In genomic region chr7:76106130-76106529, GRCh38 we compare ENCODE assay signal across 8 cellular contexts. TPM values are rescaled to one million over a fixed set of nuclear protein-coding genes. Genes with fewer than 3 reads are reported as not detected.
DNase-seq lines count a peak whose midpoint lies in the region; ATAC-seq and TF ChIP-seq lines count a peak whose summit lies in the region.
"Not testable (repeated sequence)": the region's sequence is repeated elsewhere in the genome, so short reads cannot be mapped to it uniquely, and the experiment has no call there.

No MANE protein-coding gene starts in this region.

- TF ChIP-seq CTCF in HEK293 (tag by site-specific recombination; IDR thresholded peaks at IDR 0.05); WTC11 (IDR thresholded peaks at IDR 0.05); epithelial cell of esophagus (IDR thresholded peaks at IDR 0.05; ENCODE audit: insufficient read depth, low read depth, low read length, missing control alignments); hepatocyte (IDR thresholded peaks at IDR 0.05; ENCODE audit: poor library complexity); osteocyte (IDR thresholded peaks at IDR 0.05): not testable (repeated sequence)

- H3K9me3 ChIP-seq in BLaER1; HEK293 (ENCODE audit: control insufficient read depth, insufficient read depth, low read depth, low read length); hepatocyte (ENCODE audit: low read depth): not testable (repeated sequence)

- H3K4me1 Mint-ChIP-seq in WTC11, result not testable (repeated sequence)
- peaks cover 17% of the 10 kb centered on the region for H3K4me1 Mint-ChIP-seq in osteocyte (ENCODE audit: unreplicated experiment)

- H3K36me3 Mint-ChIP-seq in WTC11; osteocyte (ENCODE audit: unreplicated experiment): not testable (repeated sequence)

- H3K36me3 ChIP-seq in BLaER1, result peaks cover 24% of the 10 kb centered on the region
- not testable (repeated sequence) for H3K36me3 ChIP-seq in HEK293 (ENCODE audit: control insufficient read depth in 2 of 2, insufficient read depth in 1 of 2, low read length in 2 of 2); hepatocyte (replicated peaks; ENCODE audit: insufficient read depth, low read depth)

- H3K79me2 ChIP-seq in hepatocyte, result not testable (repeated sequence)

- H3K9me3 Mint-ChIP-seq in WTC11; osteocyte (ENCODE audit: unreplicated experiment): not testable (repeated sequence)

- H3K27me3 Mint-ChIP-seq in WTC11 (ENCODE audit: low read depth); osteocyte (ENCODE audit: unreplicated experiment): not testable (repeated sequence)

- 82% methylated on average over 6 of the region's 6 CpGs for whole genome bisulfite sequencing in hepatocyte (ENCODE audit: low lambda C conversion rate, missing lambda C conversion rate)

- POLR2A ChIA-PET in HEK293 (lab: Yijun Ruan, JAX); WTC11 (lab: Charles Lee): not testable (repeated sequence)

- peak; percentile 16 for DNase-seq in NCI-H510A treated with DMSO at 0.1 percent for 48 hours (lab: John Stamatoyannopoulos, UW)
- peak; percentile 35 for DNase-seq in RKO (ENCODE audit: low spot score)
- DNase-seq in WTC11 (ENCODE audit: low spot score), result not testable (repeated sequence)
- peak; percentile 86 for DNase-seq in epithelial cell of esophagus (ENCODE audit: low read depth)
- DNase-seq in hepatocyte (ENCODE audit: low spot score), result peak; percentile 10
- DNase-seq in osteocyte (ENCODE audit: extremely low spot score, unreplicated experiment), result peak; percentile 38

- CTCF ChIA-PET in HEK293 (lab: Yijun Ruan, JAX) (interaction anchor here (0.6 kb wide), 1 partner anchor 25 kb away, joined by 3 read pairs; no protein-coding TSS in a partner anchor), WTC11 (lab: Charles Lee) (interaction anchor here (0.6 kb wide), 1 partner anchor 37 kb away, joined by 5 read pairs; no protein-coding TSS in a partner anchor)

- not testable (repeated sequence) for H2AFZ ChIP-seq in hepatocyte

- H3K9me2 ChIP-seq in hepatocyte (replicated peaks; ENCODE audit: insufficient read depth), result not testable (repeated sequence)

- peak overlapping the region; percentile 96 for H3K4me2 ChIP-seq in BLaER1
- H3K4me2 ChIP-seq in hepatocyte, result not testable (repeated sequence)

- H3K27ac Mint-ChIP-seq in WTC11; osteocyte (ENCODE audit: unreplicated experiment): not testable (repeated sequence)

- not testable (repeated sequence) for H3K27me3 ChIP-seq in BLaER1, hepatocyte

- H3K9ac ChIP-seq in BLaER1, result peak overlapping the region; percentile 85

- H3K4me3 ChIP-seq in BLaER1, result peak overlapping the region; percentile 71
- H3K4me3 ChIP-seq in HEK293 (ENCODE audit: low read depth, low read length); epithelial cell of esophagus (ENCODE audit: low read length); hepatocyte: not testable (repeated sequence)

- peak overlapping the region; percentile 82 for H3K27ac ChIP-seq in BLaER1
- H3K27ac ChIP-seq in HEK293 (ENCODE audit: extremely low read depth, low read depth, low read length), result not testable (repeated sequence)
- peak overlapping the region; percentile 19 for H3K27ac ChIP-seq in hepatocyte

- H4K20me1 ChIP-seq in BLaER1; hepatocyte (ENCODE audit: insufficient read depth, poor library complexity, severe bottlenecking): not testable (repeated sequence)

- peaks cover 88% of the 10 kb centered on the region for H3K4me1 ChIP-seq in BLaER1
- H3K4me1 ChIP-seq in HEK293 (ENCODE audit: control insufficient read depth, insufficient read depth, low read length); hepatocyte (ENCODE audit: insufficient read depth): not testable (repeated sequence)

- not testable (repeated sequence) for H3K4me3 Mint-ChIP-seq in WTC11; osteocyte (ENCODE audit: unreplicated experiment)

- not testable (repeated sequence) for ATAC-seq in WTC11

TF ChIP-seq in HEK293, 187 proteins besides CTCF, POLR2A, EP300 and RAD21:
- TF ChIP-seq ZBTB17 (tag by site-specific recombination; IDR thresholded peaks at IDR 0.05), result peak; percentile 6; the same call in 1 of the 2 replicates

TF ChIP-seq in WTC11, 78 proteins besides CTCF, POLR2A, EP300 and RAD21:
- TF ChIP-seq GABPB1 (CRISPR knock-in tag; IDR thresholded peaks at IDR 0.05), result peak; percentile 61; the same call in 1 of the 2 replicates
TF ChIP-seq in WTC11: peak in this region for 1; not testable (repeated sequence) for 77.

RNA-seq across cellular contexts. Expression of gene MDH2, which starts 58.2 kb away (rescaled TPM):
- total RNA-seq in WTC11 (2021), result 298 to 333 TPM (median 313 TPM) in 3 replicates
- total RNA-seq in hepatocyte, result 65.6 and 68.5 TPM in 2 replicates
- polyA plus RNA-seq in hepatocyte, result 236 and 252 TPM in 2 replicates
- total RNA-seq in osteocyte, result 119 and 133 TPM in 2 replicates

RNA-seq across cellular contexts. Expression of gene STYXL1, which starts 58.3 kb away (rescaled TPM):
- 21.3 to 28.2 TPM (median 27.8 TPM) in 3 replicates for total RNA-seq in WTC11 (2021)
- 64.4 and 70.1 TPM in 2 replicates for total RNA-seq in hepatocyte
- 56.3 and 64.6 TPM in 2 replicates for polyA plus RNA-seq in hepatocyte
- 29.7 and 32.5 TPM in 2 replicates for total RNA-seq in osteocyte
